ENCODE assay signal across 14 cellular contexts in genomic region chr4:147828361-147828760, GRCh38.
DNase-seq lines count a peak whose midpoint lies in the region; ATAC-seq and TF ChIP-seq lines count a peak whose summit lies in the region.
"Had no signal": no experiment of that assay in that cellular context is flagged by ENCODE, and none has a peak within 500 bp of the region (broad histone marks: within the 10 kb centered on the region; RNA-seq: fewer than 3 reads in every experiment).

No MANE protein-coding gene starts in this region.

- CTCF ChIA-PET in WTC11 (lab: Charles Lee): no interaction called here
- CTCF ChIA-PET in activated CD4-positive, alpha-beta T cell treated with anti-CD3 and anti-CD28 coated beads for 36 hours (lab: Charles Lee): no interaction called here

- no peak overlapping the region for H3K4me3 Mint-ChIP-seq in WTC11
- no peak overlapping the region for H3K4me3 Mint-ChIP-seq in activated CD4-positive, alpha-beta T cell treated with anti-CD3 and anti-CD28 coated beads for 36 hours
- H3K4me3 Mint-ChIP-seq: activated CD4-positive, alpha-beta T cell treated with anti-CD3 and anti-CD28 coated beads, Interleukin-2, amount 10 ng/mL, durations not matched to agents 24 days and 14 days had no signal

- H3K36me3 ChIP-seq in gastroesophageal sphincter (peaks cover 0 to 28% of the 10 kb centered on the region in 2 donors), testis (ENCODE audit: low read depth, missing control alignments) (no peaks in the 10 kb centered on the region)

- H3K27ac ChIP-seq in gastroesophageal sphincter (peak overlapping the region; percentile 94 to 97 (median 95)), testis (peak overlapping the region; percentile 89 to 92)

- ATAC-seq in WTC11: no peak
- no peak for ATAC-seq in gastroesophageal sphincter
- no peak for ATAC-seq in activated CD4-positive, alpha-beta T cell treated with anti-CD3 and anti-CD28 coated beads for 36 hours
- ATAC-seq in HG02870 (IDR thresholded peaks at IDR 0.05; ENCODE audit: unreplicated experiment): no peak

- no peak for TF ChIP-seq POLR2A in gastroesophageal sphincter (IDR thresholded peaks at IDR 0.05)
- no peak for TF ChIP-seq POLR2A in testis (IDR thresholded peaks at IDR 0.05)

- DNase-seq in HS-27A (ENCODE audit: low read depth) (peak; percentile 7), WTC11 (ENCODE audit: low spot score) (no peak), testis (no peak), NCI-H510A (lab: John Stamatoyannopoulos, UW) (no peak)
- no peak for DNase-seq in activated CD4-positive, alpha-beta T cell treated with anti-CD3 and anti-CD28 coated beads for 36 hours
- DNase-seq: activated CD4-positive, alpha-beta T cell treated with anti-CD3 and anti-CD28 coated beads, Interleukin-2, amount 10 ng/mL, durations not matched to agents 24 days and 14 days; activated gamma-delta T cell treated with Interleukin-2 at 50 U/mL for 16 hours; Calu3; hypothalamus; NCI-H1105 treated with DMSO at 0.1 percent for 48 hours; NCI-H748 treated with DMSO at 0.1 percent for 48 hours; SK-N-SH had no signal

- intact Hi-C loops in testis (cut with DNase I; ENCODE audit: low total_unique reads): no loop called here
- intact Hi-C loops in activated CD4-positive, alpha-beta T cell treated with anti-CD3 and anti-CD28 coated beads for 36 hours (cut with DNase I, micrococcal nuclease): no loop called here

- no peak for TF ChIP-seq CTCF in WTC11 (IDR thresholded peaks at IDR 0.05)
- no peak for TF ChIP-seq CTCF in gastroesophageal sphincter (IDR thresholded peaks at IDR 0.05)
- no peak for TF ChIP-seq CTCF in testis (IDR thresholded peaks at IDR 0.05)

- H3K27me3 Mint-ChIP-seq in WTC11 (ENCODE audit: low read depth): no peaks in the 10 kb centered on the region
- H3K27me3 Mint-ChIP-seq in activated CD4-positive, alpha-beta T cell treated with anti-CD3 and anti-CD28 coated beads for 36 hours: no peaks in the 10 kb centered on the region
- H3K27me3 Mint-ChIP-seq: activated CD4-positive, alpha-beta T cell treated with anti-CD3 and anti-CD28 coated beads, Interleukin-2, amount 10 ng/mL, durations not matched to agents 24 days and 14 days had no signal

- H3K4me1 ChIP-seq in gastroesophageal sphincter (peaks cover 44 to 100% (median 55%) of the 10 kb centered on the region in 3 donors), testis (peaks cover 50% of the 10 kb centered on the region)

- H3K27me3 ChIP-seq in gastroesophageal sphincter (no peaks in the 10 kb centered on the region), testis (no peaks in the 10 kb centered on the region)

- no peak overlapping the region for H3K4me3 ChIP-seq in gastroesophageal sphincter
- no peak overlapping the region for H3K4me3 ChIP-seq in testis

- POLR2A ChIA-PET in WTC11 (lab: Charles Lee): no interaction called here
- POLR2A ChIA-PET in activated CD4-positive, alpha-beta T cell treated with anti-CD3 and anti-CD28 coated beads for 36 hours (lab: Charles Lee): no interaction called here

- 65 to 76% methylated on average over 3 of the region's 3 CpGs for WGBS in gastroesophageal sphincter (ENCODE audit: low coverage in 1 of 2), 2 donors
- 83 to 86% methylated on average over 3 of the region's 3 CpGs for WGBS in testis, 2 donors

- H3K9me3 ChIP-seq in gastroesophageal sphincter (no peaks in the 10 kb centered on the region), testis (no peaks in the 10 kb centered on the region)
- H3K9me3 ChIP-seq: SK-N-SH had no signal

- H3K4me1 Mint-ChIP-seq in WTC11: peaks cover 18% of the 10 kb centered on the region
- peaks cover 10% of the 10 kb centered on the region for H3K4me1 Mint-ChIP-seq in activated CD4-positive, alpha-beta T cell treated with anti-CD3 and anti-CD28 coated beads for 36 hours

- H3K36me3 Mint-ChIP-seq in WTC11: no peaks in the 10 kb centered on the region
- H3K36me3 Mint-ChIP-seq in activated CD4-positive, alpha-beta T cell treated with anti-CD3 and anti-CD28 coated beads for 36 hours (ENCODE audit: low read depth): peaks cover 10% of the 10 kb centered on the region

- TF ChIP-seq EP300 in gastroesophageal sphincter (IDR thresholded peaks at IDR 0.05): no peak

- H3K27ac Mint-ChIP-seq in WTC11: peak overlapping the region; percentile 85
- H3K27ac Mint-ChIP-seq in activated CD4-positive, alpha-beta T cell treated with anti-CD3 and anti-CD28 coated beads for 36 hours: no peak overlapping the region
- H3K27ac Mint-ChIP-seq: activated CD4-positive, alpha-beta T cell treated with anti-CD3 and anti-CD28 coated beads, Interleukin-2, amount 10 ng/mL, durations not matched to agents 24 days and 14 days had no signal

- no peaks in the 10 kb centered on the region for H3K9me3 Mint-ChIP-seq in WTC11
- H3K9me3 Mint-ChIP-seq in activated CD4-positive, alpha-beta T cell treated with anti-CD3 and anti-CD28 coated beads for 36 hours (ENCODE audit: low read depth): no peaks in the 10 kb centered on the region
- H3K9me3 Mint-ChIP-seq: activated CD4-positive, alpha-beta T cell treated with anti-CD3 and anti-CD28 coated beads, Interleukin-2, amount 10 ng/mL, durations not matched to agents 24 days and 14 days had no signal

TF ChIP-seq in WTC11, 78 proteins besides CTCF, POLR2A, EP300 and RAD21:
- TF ChIP-seq MAX (CRISPR knock-in tag; IDR thresholded peaks at IDR 0.05) (no peak), CREB1 (CRISPR knock-in tag; IDR thresholded peaks at IDR 0.05) (no peak), RELA (CRISPR knock-in tag; IDR thresholded peaks at IDR 0.05; ENCODE audit: borderline replicate concordance) (no peak), STAT6 (CRISPR knock-in tag; conservative IDR thresholded peaks at IDR 0.05; ENCODE audit: low read depth) (no peak), AFF4 (CRISPR knock-in tag; IDR thresholded peaks at IDR 0.05; ENCODE audit: borderline replicate concordance) (no peak)
